Comparison of ENCODE assay signal across 8 cellular contexts in genomic region chr9:69421908-69422801, GRCh38.
A peak's percentile ranks its signal among the peaks of the same experiment; 100 is the strongest.
DNase-seq lines count a peak whose midpoint lies in the region; ATAC-seq, FAIRE-seq and TF ChIP-seq lines count a peak whose summit lies in the region.

No MANE protein-coding gene starts in this region.

- H3K9me3 ChIP-seq in A549, result no peaks in the 10 kb centered on the region
- H3K9me3 ChIP-seq in osteoblast (ENCODE audit: low read depth, low read length), result no peaks in the 10 kb centered on the region

- POLR2A ChIA-PET in A549 (lab: Yijun Ruan, JAX), result no interaction called here

- no peak for FAIRE-seq in A549 (lab: Jason Lieb, UNC)

- TF ChIP-seq RAD21 in A549 (conservative IDR thresholded peaks at IDR 0.05 in 1 of 2, IDR thresholded peaks at IDR 0.05 in 1 of 2), result peak; percentile 93
- peak; percentile 98 for TF ChIP-seq RAD21 in Ishikawa (IDR thresholded peaks at IDR 0.05; ENCODE audit: low read depth)

- H2AFZ ChIP-seq in osteoblast (ENCODE audit: low read length), result no peak overlapping the region

- H3K36me3 ChIP-seq in osteoblast (ENCODE audit: insufficient read depth, low read length), result no peaks in the 10 kb centered on the region

- H3K27ac ChIP-seq in A549 (no peak overlapping the region), osteoblast (ENCODE audit: low read depth, low read length) (no peak overlapping the region)

- TF ChIP-seq CTCF in A549 (IDR thresholded peaks at IDR 0.05) (peak; percentile 84), GM12874 (IDR thresholded peaks at IDR 0.05; ENCODE audit: insufficient read depth, low read depth, low read length) (peak; percentile 61), osteoblast (IDR thresholded peaks at IDR 0.05; ENCODE audit: extremely low read depth, low read depth, low read length) (peak; percentile 74)

- H3K4me3 ChIP-seq in A549, result no peak overlapping the region
- H3K4me3 ChIP-seq in osteoblast (ENCODE audit: insufficient read depth, low read length), result no peak overlapping the region

- TF ChIP-seq POLR2A in A549 (IDR thresholded peaks at IDR 0.05; ENCODE audit: low read length), result no peak

- H3K79me2 ChIP-seq in osteoblast (ENCODE audit: insufficient read depth, low read length), result no peaks in the 10 kb centered on the region

- CTCF ChIA-PET in A549 (lab: Yijun Ruan, JAX), result interaction anchor here (0.6 to 5.2 kb wide), 65 partner anchors 8 to 1587 kb away, joined by 3 to 58 read pairs (median 5); partner anchors contain the start of gene APBA1

- DNase-seq in A549 (ENCODE audit: low read depth in 1 of 2, low spot score in 1 of 2) (peak; percentile 60 to 62), OCI-M1 (lab: John Stamatoyannopoulos, UW) (peak; percentile 64), germinal center (ENCODE audit: low spot score) (peak; percentile 62), osteoblast (ENCODE audit: insufficient read length, low spot score, missing footprints) (peak; percentile 94)
- peak; percentile 30 for DNase-seq in activated naive CD4-positive, alpha-beta T cell treated with Interleukin-2 at 50 U/mL for 16 hours

- no peaks in the 10 kb centered on the region for H4K20me1 ChIP-seq in osteoblast (ENCODE audit: insufficient read depth, low read length)

- H3K4me2 ChIP-seq in A549 (no peak overlapping the region), osteoblast (ENCODE audit: insufficient read depth, low read length) (no peak overlapping the region)

- H3K4me1 ChIP-seq in A549, result no peaks in the 10 kb centered on the region
- H3K4me1 ChIP-seq in osteoblast (ENCODE audit: insufficient read depth, low read length), result no peaks in the 10 kb centered on the region

- no peaks in the 10 kb centered on the region for H3K27me3 ChIP-seq in osteoblast (ENCODE audit: insufficient read depth, low read length)

- peak; percentile 77 to 91; a peak in 5 of 6 replicates for ATAC-seq in A549
- no peak for ATAC-seq in GM21447 (IDR thresholded peaks at IDR 0.05; ENCODE audit: unreplicated experiment)

- WGBS in A549 (ENCODE audit: missing lambda C conversion rate), result 42% methylated on average over 16 of the region's 16 CpGs

- TF ChIP-seq EP300 in A549 (IDR thresholded peaks at IDR 0.05), result no peak
- no peak for TF ChIP-seq EP300 in Ishikawa (IDR thresholded peaks at IDR 0.05; ENCODE audit: borderline replicate concordance)

TF ChIP-seq in A549, 52 proteins besides CTCF, POLR2A, EP300 and RAD21:
- TF ChIP-seq CBX8 (IDR thresholded peaks at IDR 0.05), result no peak
- TF ChIP-seq SMC3 (IDR thresholded peaks at IDR 0.05), result peak; percentile 92

TF ChIP-seq in Ishikawa, 13 proteins besides CTCF, POLR2A, EP300 and RAD21:
- TF ChIP-seq TEAD4 (IDR thresholded peaks at IDR 0.05), result no peak
- no peak for TF ChIP-seq YY1 (IDR thresholded peaks at IDR 0.05; ENCODE audit: low read depth)
- TF ChIP-seq TCF12 (IDR thresholded peaks at IDR 0.05; ENCODE audit: low read depth), result no peak
- TF ChIP-seq MAX (IDR thresholded peaks at IDR 0.05), result no peak
- TF ChIP-seq EGR1 (IDR thresholded peaks at IDR 0.05), result no peak
- TF ChIP-seq NFIC (IDR thresholded peaks at IDR 0.05), result no peak
- no peak for TF ChIP-seq ZBTB7A (IDR thresholded peaks at IDR 0.05; ENCODE audit: low read depth)
- TF ChIP-seq REST (IDR thresholded peaks at IDR 0.05; ENCODE audit: low read depth), result no peak
- TF ChIP-seq TAF1 (IDR thresholded peaks at IDR 0.05; ENCODE audit: low read depth), result no peak
- no peak for TF ChIP-seq CEBPB (IDR thresholded peaks at IDR 0.05)
- no peak for TF ChIP-seq CREB1 (IDR thresholded peaks at IDR 0.05; ENCODE audit: low read depth)
- no peak for TF ChIP-seq USF1 (IDR thresholded peaks at IDR 0.05)
- no peak for TF ChIP-seq FOXM1 (IDR thresholded peaks at IDR 0.05; ENCODE audit: borderline replicate concordance, low read depth)

Comparison
In these comparisons a context has a peak if more than half of its experiments do, and no peak if none do; other contexts are left out.
1. DNase-seq: peak in every context shown above with its lines; median percentile 94 in osteoblast; 64 in OCI-M1; 62 in germinal center; 61 in A549; 30 in activated naive CD4-positive, alpha-beta T cell treated with Interleukin-2 at 50 U/mL for 16 hours.